11 cellular contexts compared by ENCODE assay signal in the genomic region with DNA sequence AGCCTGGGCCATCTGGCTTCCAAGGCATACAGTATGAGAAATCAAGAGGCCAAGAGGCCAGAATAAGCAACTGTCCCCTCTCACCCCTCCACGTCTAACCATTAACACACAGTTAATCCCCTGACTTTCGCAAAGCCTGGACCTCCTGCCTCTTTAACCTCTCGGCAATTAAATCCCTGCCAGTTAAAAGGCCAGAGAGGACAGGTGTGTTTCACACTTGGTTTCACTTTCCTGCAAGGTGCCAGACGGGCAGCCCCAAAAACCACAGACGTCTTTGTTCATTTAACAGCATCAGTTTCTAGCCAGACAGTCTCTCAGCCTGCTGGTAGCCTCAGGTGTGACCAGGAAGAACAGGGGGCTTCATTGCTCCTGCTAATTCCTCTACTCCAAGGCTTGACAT.
DNase-seq lines count a peak whose midpoint lies in the region; ATAC-seq and TF ChIP-seq lines count a peak whose summit lies in the region.
"Had no signal": no experiment of that assay in that cellular context is flagged by ENCODE, and none has a peak within 500 bp of the region (broad histone marks: within the 10 kb centered on the region; RNA-seq: fewer than 3 reads in every experiment).

No MANE protein-coding gene starts in this region.

- DNase-seq in COLO668 (lab: John Stamatoyannopoulos, UW; ENCODE audit: unreplicated experiment) (peak; percentile 53), NCI-H526 (lab: John Stamatoyannopoulos, UW) (peak; percentile 76 to 79), G401 (ENCODE audit: low spot score) (no peak), superior temporal gyrus (ENCODE audit: extremely low spot score) (no peak), suprapubic skin (ENCODE audit: low spot score in 2 of 2) (no peak), AML-193 (lab: John Stamatoyannopoulos, UW) (no peak)
- DNase-seq: effector memory CD4-positive, alpha-beta T cell; NCI-H1694; pancreas had no signal

- no peaks in the 10 kb centered on the region for H3K9me3 ChIP-seq in suprapubic skin
- H3K9me3 ChIP-seq: pancreas had no signal

- 78% methylated on average over 5 of the region's 5 CpGs for WGBS in suprapubic skin

- H3K36me3 ChIP-seq in suprapubic skin: no peaks in the 10 kb centered on the region
- H3K36me3 ChIP-seq: pancreas had no signal

- in situ Hi-C loops in G401 (cut with HindIII; ENCODE audit: low sequenced_read_pairs): no loop called here

- TF ChIP-seq CTCF in suprapubic skin (IDR thresholded peaks at IDR 0.05): no peak

- no peak for TF ChIP-seq POLR2A in suprapubic skin (IDR thresholded peaks at IDR 0.05)

- no peak overlapping the region for H3K4me3 ChIP-seq in suprapubic skin
- H3K4me3 ChIP-seq: pancreas had no signal

- no peak for TF ChIP-seq EP300 in suprapubic skin (IDR thresholded peaks at IDR 0.05)

- H3K27me3 ChIP-seq in suprapubic skin: no peaks in the 10 kb centered on the region
- H3K27me3 ChIP-seq: pancreas had no signal

- ATAC-seq in GM19455 (IDR thresholded peaks at IDR 0.05; ENCODE audit: unreplicated experiment) (peak; percentile 90), HG03175 (IDR thresholded peaks at IDR 0.05; ENCODE audit: unreplicated experiment) (peak; percentile 90)
- ATAC-seq: pancreas had no signal

- H3K27ac ChIP-seq in suprapubic skin: no peak overlapping the region
- H3K27ac ChIP-seq: pancreas had no signal

- H3K4me1 ChIP-seq in suprapubic skin: no peaks in the 10 kb centered on the region
- H3K4me1 ChIP-seq: pancreas had no signal

Comparison
In these comparisons a context has a peak if more than half of its experiments do, and no peak if none do; other contexts are left out.
1. DNase-seq: peak in COLO668 (single experiment) and NCI-H526 (2 of 2); none in G401 (single experiment), superior temporal gyrus (single experiment), suprapubic skin (0 of 2) and AML-193 (0 of 2).